ENCODE assay signal across 8 cellular contexts in the genomic region with DNA sequence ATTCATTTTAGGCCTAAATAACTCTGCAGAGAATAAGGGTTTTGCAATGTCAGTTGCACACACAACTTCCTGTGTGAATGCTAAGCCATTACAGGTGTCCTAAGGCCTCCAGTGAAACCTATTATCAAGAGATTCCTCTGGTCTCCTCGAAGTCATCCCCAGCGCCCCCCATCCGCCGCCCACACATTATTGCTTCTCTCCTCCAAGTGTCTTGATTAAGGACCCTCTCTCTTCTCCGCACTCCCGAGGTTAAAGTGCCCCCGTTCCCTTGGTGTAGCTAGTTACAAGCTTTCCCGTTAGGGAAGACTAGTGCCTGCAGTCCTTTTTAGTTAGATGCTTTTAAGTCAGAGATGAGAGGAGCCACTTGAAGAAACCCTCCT. TPM values are rescaled to one million over a fixed set of nuclear protein-coding genes. Genes with fewer than 3 reads are reported as not detected.
DNase-seq lines count a peak whose midpoint lies in the region; ATAC-seq and TF ChIP-seq lines count a peak whose summit lies in the region.

No MANE protein-coding gene starts in this region.

- ATAC-seq in HG03354 (IDR thresholded peaks at IDR 0.05; ENCODE audit: poor library complexity, severe bottlenecking, unreplicated experiment) (no peak), HG02884 (IDR thresholded peaks at IDR 0.05; ENCODE audit: unreplicated experiment) (no peak), HG02571 (IDR thresholded peaks at IDR 0.05; ENCODE audit: unreplicated experiment) (no peak)

- peaks cover 51% of the 10 kb centered on the region for H3K79me2 ChIP-seq in KMS-11 (ENCODE audit: insufficient read depth, low read depth)
- H3K79me2 ChIP-seq in osteoblast (ENCODE audit: insufficient read depth, low read length): peaks cover 67% of the 10 kb centered on the region

- H3K4me2 ChIP-seq in KMS-11: peak overlapping the region; percentile 88
- H3K4me2 ChIP-seq in osteoblast (ENCODE audit: insufficient read depth, low read length): peak overlapping the region; percentile 98

- H3K27me3 ChIP-seq in KMS-11 (ENCODE audit: insufficient read depth, low read depth) (no peaks in the 10 kb centered on the region), esophagus squamous epithelium (no peaks in the 10 kb centered on the region), osteoblast (ENCODE audit: insufficient read depth, low read length) (no peaks in the 10 kb centered on the region)

- H3K4me3 ChIP-seq in AG09309 (ENCODE audit: control insufficient read depth, low read depth, low read length) (peak overlapping the region; percentile 69), KMS-11 (IDR thresholded peaks at IDR 0.05; ENCODE audit: insufficient read depth, low read depth, low read length) (no peak overlapping the region), esophagus squamous epithelium (peak overlapping the region in 3 of 4 donors; percentile 89 to 99 (median 96)), osteoblast (ENCODE audit: insufficient read depth, low read length) (peak overlapping the region; percentile 88)

- peaks cover 26% of the 10 kb centered on the region for H3K4me1 ChIP-seq in KMS-11 (ENCODE audit: low read depth, poor library complexity, severe bottlenecking)
- peaks cover 0 to 57% (median 8%) of the 10 kb centered on the region in 3 donors for H3K4me1 ChIP-seq in esophagus squamous epithelium
- peaks cover 38% of the 10 kb centered on the region for H3K4me1 ChIP-seq in osteoblast (ENCODE audit: insufficient read depth, low read length)

- H2AFZ ChIP-seq in KMS-11 (ENCODE audit: low read depth) (peak overlapping the region; percentile 21; the same call in 1 of the 2 replicates), osteoblast (ENCODE audit: low read length) (peak overlapping the region; percentile 66)

- TF ChIP-seq CTCF in AG09309 (IDR thresholded peaks at IDR 0.05; ENCODE audit: control insufficient read depth, insufficient read depth, low read depth, low read length, missing control alignments): no peak
- no peak for TF ChIP-seq CTCF in KMS-11 (conservative IDR thresholded peaks at IDR 0.05; ENCODE audit: low read depth, low read length)
- TF ChIP-seq CTCF in esophagus squamous epithelium (IDR thresholded peaks at IDR 0.05): no peak
- TF ChIP-seq CTCF in osteoblast (IDR thresholded peaks at IDR 0.05; ENCODE audit: extremely low read depth, low read depth, low read length): no peak

- peak overlapping the region; percentile 96 for H3K27ac ChIP-seq in KMS-11
- H3K27ac ChIP-seq in esophagus squamous epithelium: peak overlapping the region; percentile 95 to 100 (median 98)
- peak overlapping the region; percentile 98 for H3K27ac ChIP-seq in osteoblast (ENCODE audit: low read depth, low read length)

- no peak for TF ChIP-seq POLR2A in esophagus squamous epithelium (IDR thresholded peaks at IDR 0.05)

- H3K9me3 ChIP-seq in esophagus squamous epithelium (no peaks in the 10 kb centered on the region), osteoblast (ENCODE audit: low read depth, low read length) (no peaks in the 10 kb centered on the region)

- intact Hi-C loops in esophagus squamous epithelium (cut with DNase I): no loop called here

- DNase-seq in AG09309 (ENCODE audit: low read depth) (no peak), activated T-cell treated with anti-CD3 and anti-CD28 coated beads for 4 hours (peak; percentile 40), esophagus squamous epithelium (lab: John Stamatoyannopoulos, UW) (no peak), osteoblast (ENCODE audit: insufficient read length, low spot score, missing footprints) (peak; percentile 83)

- no peaks in the 10 kb centered on the region; the same call in 1 of the 2 replicates for H4K20me1 ChIP-seq in KMS-11 (ENCODE audit: insufficient read depth)
- no peaks in the 10 kb centered on the region for H4K20me1 ChIP-seq in osteoblast (ENCODE audit: insufficient read depth, low read length)

- H3K36me3 ChIP-seq in KMS-11 (ENCODE audit: insufficient read depth): no peaks in the 10 kb centered on the region
- no peaks in the 10 kb centered on the region for H3K36me3 ChIP-seq in esophagus squamous epithelium
- no peaks in the 10 kb centered on the region for H3K36me3 ChIP-seq in osteoblast (ENCODE audit: insufficient read depth, low read length)

- H3K9ac ChIP-seq in KMS-11: peak overlapping the region; percentile 96

- 10 to 20% methylated on average over 8 of the region's 8 CpGs for WGBS in esophagus squamous epithelium, 2 donors

RNA-seq across cellular contexts. Expression of gene HIVEP2, which starts 1.2 kb away (rescaled TPM):
- total RNA-seq in esophagus squamous epithelium: 10 to 100 TPM in 3 of 4 donors, 1 to 10 TPM in 1; 8.6 to 19.3 (median 12.7) TPM
- 30.4 and 57.8 TPM in 2 replicates for total RNA-seq in osteoblast

Comparison
In these comparisons a context has a peak if more than half of its experiments do, and no peak if none do; other contexts are left out.
1. DNase-seq: peak in activated T-cell treated with anti-CD3 and anti-CD28 coated beads for 4 hours (single experiment) and osteoblast (single experiment); none in AG09309 (single experiment) and esophagus squamous epithelium (single experiment).
2. Peak in every context shown above with its lines, with median percentiles within 50 percentile points of each other: H3K27ac ChIP-seq.